Comparison of ENCODE assay signal across 9 cellular contexts in genomic region chr13:77729502-77730221, GRCh38. TPM values are rescaled to one million over a fixed set of nuclear protein-coding genes. Genes with fewer than 3 reads are reported as not detected.
DNase-seq lines count a peak whose midpoint lies in the region; ATAC-seq and TF ChIP-seq lines count a peak whose summit lies in the region.
"Had no signal": no experiment of that assay in that cellular context is flagged by ENCODE, and none has a peak within 500 bp of the region (broad histone marks: within the 10 kb centered on the region; RNA-seq: fewer than 3 reads in every experiment).

No MANE protein-coding gene starts in this region.

- peak; percentile 99 for ATAC-seq in HG02870 (IDR thresholded peaks at IDR 0.05; ENCODE audit: unreplicated experiment)
- ATAC-seq in stimulated activated naive CD8-positive, alpha-beta T cell treated with anti-CD3 and anti-CD28 coated beads, Interleukin-15, Interleukin-2, amounts not matched to agents 100 U/mL and 50 U/mL, for 24 hours = peak; percentile 96
- ATAC-seq in body of pancreas = no peak

- H3K9me3 Mint-ChIP-seq in activated T-cell treated with anti-CD3 and anti-CD28 coated beads, Interleukin-2, amount 50 U/mL, for 24 hours = no peaks in the 10 kb centered on the region

- no peak overlapping the region for H3K4me3 ChIP-seq in WERI-Rb-1 (ENCODE audit: low read depth, low read length)
- H3K4me3 ChIP-seq in brain microvascular endothelial cell (ENCODE audit: low read depth, low read length) = no peak overlapping the region
- H3K4me3 ChIP-seq in body of pancreas = no peak overlapping the region
- H3K4me3 ChIP-seq: MG63 had no signal

- H3K4me3 Mint-ChIP-seq in activated T-cell treated with anti-CD3 and anti-CD28 coated beads, Interleukin-2, amount 50 U/mL, for 24 hours = peak overlapping the region; percentile 47

- H3K27ac Mint-ChIP-seq in activated T-cell treated with anti-CD3 and anti-CD28 coated beads, Interleukin-2, amount 50 U/mL, for 24 hours = peak overlapping the region; percentile 84

- H3K27me3 ChIP-seq in WERI-Rb-1 (ENCODE audit: insufficient read depth, low read depth, severe bottlenecking) (no peaks in the 10 kb centered on the region), brain microvascular endothelial cell (replicated peaks) (no peaks in the 10 kb centered on the region), body of pancreas (no peaks in the 10 kb centered on the region)
- H3K27me3 ChIP-seq: MG63 had no signal

- H3K27ac ChIP-seq in WERI-Rb-1 = peak overlapping the region; percentile 62
- H3K27ac ChIP-seq in brain microvascular endothelial cell = no peak overlapping the region
- H3K27ac ChIP-seq in body of pancreas = no peak overlapping the region

- H3K36me3 ChIP-seq in WERI-Rb-1 = peaks cover 11% of the 10 kb centered on the region
- H3K36me3 ChIP-seq in brain microvascular endothelial cell (replicated peaks) = no peaks in the 10 kb centered on the region
- H3K36me3 ChIP-seq in body of pancreas (replicated peaks in 1 of 2; ENCODE audit: insufficient read depth in 1 of 2, low read depth in 2 of 2) = no peaks in the 10 kb centered on the region
- H3K36me3 ChIP-seq: MG63 had no signal

- no peaks in the 10 kb centered on the region for H3K27me3 Mint-ChIP-seq in activated T-cell treated with anti-CD3 and anti-CD28 coated beads, Interleukin-2, amount 50 U/mL, for 24 hours

- peaks cover 66% of the 10 kb centered on the region for H3K36me3 Mint-ChIP-seq in activated T-cell treated with anti-CD3 and anti-CD28 coated beads, Interleukin-2, amount 50 U/mL, for 24 hours (ENCODE audit: low read depth)

- in situ Hi-C loops in brain microvascular endothelial cell (cut with HindIII; ENCODE audit: low pct_ligation_motif_present, low sequenced_read_pairs) = no loop called here

- H3K9me3 ChIP-seq in WERI-Rb-1 (ENCODE audit: severe bottlenecking) = no peaks in the 10 kb centered on the region
- H3K9me3 ChIP-seq in body of pancreas = no peaks in the 10 kb centered on the region
- H3K9me3 ChIP-seq: MG63 had no signal

- no peaks in the 10 kb centered on the region for H3K4me1 ChIP-seq in body of pancreas

- intact Hi-C loops in body of pancreas (cut with DNase I) = no loop called here

- DNase-seq in activated T-cell treated with anti-CD3 and anti-CD28 coated beads, Interleukin-2, amount 50 U/mL, for 24 hours = peak; percentile 42
- no peak for DNase-seq in activated T-cell treated with anti-CD3 and anti-CD28 coated beads, Interleukin-2, amount 50 U/mL, for 1 hour
- peak; percentile 29 for DNase-seq in WERI-Rb-1
- DNase-seq in stimulated activated naive CD8-positive, alpha-beta T cell treated with anti-CD3 and anti-CD28 coated beads, Interleukin-15, Interleukin-2, amounts not matched to agents 100 U/mL and 50 U/mL, for 24 hours = peak; percentile 33
- no peak for DNase-seq in epidermal melanocyte (ENCODE audit: insufficient read length, low spot score)
- no peak for DNase-seq in brain microvascular endothelial cell
- no peak for DNase-seq in body of pancreas
- DNase-seq: MG63 had no signal

- peaks cover 43% of the 10 kb centered on the region for H3K4me1 Mint-ChIP-seq in activated T-cell treated with anti-CD3 and anti-CD28 coated beads, Interleukin-2, amount 50 U/mL, for 24 hours (ENCODE audit: low read depth)

- TF ChIP-seq POLR2A in body of pancreas (IDR thresholded peaks at IDR 0.05) = no peak

- TF ChIP-seq CTCF in WERI-Rb-1 (IDR thresholded peaks at IDR 0.05; ENCODE audit: low read depth, low read length) = no peak
- TF ChIP-seq CTCF in brain microvascular endothelial cell (IDR thresholded peaks at IDR 0.05; ENCODE audit: low read depth, low read length, missing control alignments) = no peak
- TF ChIP-seq CTCF in body of pancreas (IDR thresholded peaks at IDR 0.05) = no peak

- WGBS in body of pancreas, 2 donors = 83 to 94% methylated on average over 8 of the region's 8 CpGs

RNA-seq across cellular contexts. Expression of gene SLAIN1, which starts 32.2 kb away (rescaled TPM):
- total RNA-seq in body of pancreas = 10 to 100 TPM; 14.8 to 20.0 TPM

Comparison
In these comparisons a context has a peak if more than half of its experiments do, and no peak if none do; other contexts are left out.
1. DNase-seq: peak in activated T-cell treated with anti-CD3 and anti-CD28 coated beads, Interleukin-2, amount 50 U/mL, for 24 hours (single experiment), WERI-Rb-1 (single experiment) and stimulated activated naive CD8-positive, alpha-beta T cell treated with anti-CD3 and anti-CD28 coated beads, Interleukin-15, Interleukin-2, amounts not matched to agents 100 U/mL and 50 U/mL, for 24 hours (single experiment); none in activated T-cell treated with anti-CD3 and anti-CD28 coated beads, Interleukin-2, amount 50 U/mL, for 1 hour (single experiment), epidermal melanocyte (single experiment), brain microvascular endothelial cell (single experiment) and body of pancreas (0 of 4).